16 cellular contexts compared by ENCODE assay signal in genomic region chrX:56793533-56794320, GRCh38.
DNase-seq lines count a peak whose midpoint lies in the region; ATAC-seq and TF ChIP-seq lines count a peak whose summit lies in the region.
"Had no signal": no experiment of that assay in that cellular context is flagged by ENCODE, and none has a peak within 500 bp of the region (broad histone marks: within the 10 kb centered on the region; RNA-seq: fewer than 3 reads in every experiment).

No MANE protein-coding gene starts in this region.

- H3K27ac Mint-ChIP-seq in activated CD8-positive, alpha-beta memory T cell treated with anti-CD3 and anti-CD28 coated beads, Interleukin-2, amount 10 ng/mL, durations not matched to agents 7 days and 5 days, result no peak overlapping the region

- peak overlapping the region; percentile 71 for H3K27ac ChIP-seq in layer of hippocampus (ENCODE audit: low read depth, low read length)
- no peak overlapping the region for H3K27ac ChIP-seq in transverse colon
- H3K27ac ChIP-seq: RWPE1, tibial artery had no signal

- CTCF ChIA-PET in activated CD8-positive, alpha-beta memory T cell treated with anti-CD3 and anti-CD28 coated beads, Interleukin-2, amount 10 ng/mL, durations not matched to agents 7 days and 5 days (lab: Charles Lee), result interaction anchor here (1.3 kb wide), 1 partner anchor 185 kb away, joined by 4 read pairs; no protein-coding TSS in a partner anchor

- TF ChIP-seq CTCF in transverse colon (IDR thresholded peaks at IDR 0.05), result no peak

- in situ Hi-C loops in transverse colon (cut with MboI; ENCODE audit: low pct_ligation_motif_present in 1 of 4, low pct_unique_long_range_greater_than_20kb in 1 of 4, low sequenced_read_pairs in 3 of 4), result loop anchor here in 1 of 4 donors (25.0 kb wide), 1 partner anchor 194 kb away; the partner anchor contains the start of gene SPIN3

- no peaks in the 10 kb centered on the region for H3K27me3 Mint-ChIP-seq in activated CD8-positive, alpha-beta memory T cell treated with anti-CD3 and anti-CD28 coated beads, Interleukin-2, amount 10 ng/mL, durations not matched to agents 7 days and 5 days

- no peaks in the 10 kb centered on the region for H3K36me3 ChIP-seq in transverse colon

- H3K4me1 ChIP-seq in transverse colon, result no peaks in the 10 kb centered on the region

- H3K9me3 Mint-ChIP-seq in activated CD8-positive, alpha-beta memory T cell treated with anti-CD3 and anti-CD28 coated beads, Interleukin-2, amount 10 ng/mL, durations not matched to agents 7 days and 5 days (ENCODE audit: low read depth), result no peaks in the 10 kb centered on the region

- H3K27me3 ChIP-seq in layer of hippocampus (ENCODE audit: control insufficient read depth, insufficient read depth, low read length) (no peaks in the 10 kb centered on the region), transverse colon (no peaks in the 10 kb centered on the region)
- H3K27me3 ChIP-seq: tibial artery had no signal

- no peak for TF ChIP-seq EP300 in transverse colon (IDR thresholded peaks at IDR 0.05; ENCODE audit: low read depth)

- no peak overlapping the region for H3K4me3 ChIP-seq in transverse colon
- H3K4me3 ChIP-seq: tibial artery had no signal

- peaks cover 23% of the 10 kb centered on the region for H3K4me1 Mint-ChIP-seq in activated CD8-positive, alpha-beta memory T cell treated with anti-CD3 and anti-CD28 coated beads, Interleukin-2, amount 10 ng/mL, durations not matched to agents 7 days and 5 days

- ATAC-seq in activated CD8-positive, alpha-beta memory T cell treated with anti-CD3 and anti-CD28 coated beads, Interleukin-2, amount 10 ng/mL, durations not matched to agents 7 days and 5 days, result no peak
- ATAC-seq in HG02610 (IDR thresholded peaks at IDR 0.05; ENCODE audit: unreplicated experiment) (no peak), GM18909 (IDR thresholded peaks at IDR 0.05; ENCODE audit: poor library complexity, unreplicated experiment) (no peak)

- 80% methylated on average over 14 of the region's 15 CpGs; no CpG with 5 or more reads in 1 of the 2 donors for WGBS in transverse colon (ENCODE audit: low coverage in 1 of 2), 2 donors

- no peaks in the 10 kb centered on the region for H3K9me3 ChIP-seq in transverse colon
- H3K9me3 ChIP-seq: tibial artery had no signal

- H3K4me3 Mint-ChIP-seq in activated CD8-positive, alpha-beta memory T cell treated with anti-CD3 and anti-CD28 coated beads, Interleukin-2, amount 10 ng/mL, durations not matched to agents 7 days and 5 days, result no peak overlapping the region

- peaks cover 4% of the 10 kb centered on the region for H3K36me3 Mint-ChIP-seq in activated CD8-positive, alpha-beta memory T cell treated with anti-CD3 and anti-CD28 coated beads, Interleukin-2, amount 10 ng/mL, durations not matched to agents 7 days and 5 days

- DNase-seq in activated CD8-positive, alpha-beta memory T cell treated with anti-CD3 and anti-CD28 coated beads, Interleukin-2, amount 10 ng/mL, durations not matched to agents 7 days and 5 days, result peak; percentile 1
- no peak for DNase-seq in activated CD8-positive, alpha-beta memory T cell treated with anti-CD3 and anti-CD28 coated beads for 24 hours
- peak; percentile 8 for DNase-seq in activated CD8-positive, alpha-beta memory T cell treated with anti-CD3 and anti-CD28 coated beads, Interleukin-2, amount 50 U/mL, for 4 hours
- DNase-seq in transverse colon (peak; percentile 3), AML-193 (lab: John Stamatoyannopoulos, UW) (no peak)
- DNase-seq: amniotic stem cell; effector CD8-positive, alpha-beta T cell; kidney glomerular epithelial cell; NCI-H1105 treated with DMSO at 0.1 percent for 48 hours; NCI-H446 treated with DMSO at 0.1 percent for 48 hours; T-helper 9 cell; tibial artery had no signal

- intact Hi-C loops in transverse colon (cut with DNase I; ENCODE audit: low total_unique reads), result no loop called here

- TF ChIP-seq POLR2A in transverse colon (IDR thresholded peaks at IDR 0.05), result no peak

Comparison
In these comparisons a context has a peak if more than half of its experiments do, and no peak if none do; other contexts are left out.
1. DNase-seq: peak in activated CD8-positive, alpha-beta memory T cell treated with anti-CD3 and anti-CD28 coated beads, Interleukin-2, amount 10 ng/mL, durations not matched to agents 7 days and 5 days (single experiment), activated CD8-positive, alpha-beta memory T cell treated with anti-CD3 and anti-CD28 coated beads, Interleukin-2, amount 50 U/mL, for 4 hours (single experiment) and transverse colon (single experiment); none in activated CD8-positive, alpha-beta memory T cell treated with anti-CD3 and anti-CD28 coated beads for 24 hours (single experiment) and AML-193 (0 of 2).